In genomic region chr6:166168616-166169548, GRCh38 we compare ENCODE assay signal across 10 cellular contexts. TPM values are rescaled to one million over a fixed set of nuclear protein-coding genes. Genes with fewer than 3 reads are reported as not detected.
DNase-seq lines count a peak whose midpoint lies in the region; ATAC-seq and TF ChIP-seq lines count a peak whose summit lies in the region.
"Had no signal": no experiment of that assay in that cellular context is flagged by ENCODE, and none has a peak within 500 bp of the region (broad histone marks: within the 10 kb centered on the region; RNA-seq: fewer than 3 reads in every experiment).

No MANE protein-coding gene starts in this region.

- H3K27ac Mint-ChIP-seq in activated CD4-positive, alpha-beta memory T cell treated with anti-CD3 and anti-CD28 coated beads for 36 hours: no peak overlapping the region
- H3K27ac Mint-ChIP-seq in stimulated activated effector memory CD8-positive, alpha-beta T cell treated with anti-CD3 and anti-CD28 coated beads, Interleukin-12 subunit alpha, Interleukin-12 subunit beta, amount 100 ng/mL, for 72 hours: no peak overlapping the region

- CTCF ChIA-PET in activated CD4-positive, alpha-beta memory T cell treated with anti-CD3 and anti-CD28 coated beads for 36 hours (lab: Charles Lee): no interaction called here

- TF ChIP-seq CTCF in omental fat pad (IDR thresholded peaks at IDR 0.05): no peak

- peak; percentile 7 for DNase-seq in activated CD4-positive, alpha-beta T cell treated with anti-CD3 and anti-CD28 coated beads for 48 hours
- DNase-seq in activated CD4-positive, alpha-beta T cell treated with anti-CD3 and anti-CD28 coated beads for 4 hours: no peak
- DNase-seq in activated CD4-positive, alpha-beta memory T cell treated with anti-CD3 and anti-CD28 coated beads for 36 hours: no peak
- DNase-seq in stimulated activated effector memory CD8-positive, alpha-beta T cell treated with anti-CD3 and anti-CD28 coated beads, Interleukin-12 subunit alpha, Interleukin-12 subunit beta, amount 100 ng/mL, for 72 hours (ENCODE audit: low spot score in 2 of 2): no peak
- DNase-seq in AG20443 (ENCODE audit: low spot score) (no peak), omental fat pad (ENCODE audit: low spot score) (no peak)
- DNase-seq: SHP77 treated with DMSO at 0.1 percent for 48 hours had no signal

- intact Hi-C loops in activated CD4-positive, alpha-beta memory T cell treated with anti-CD3 and anti-CD28 coated beads for 36 hours (cut with micrococcal nuclease): no loop called here

- H3K4me3 ChIP-seq in iPS-20b (ENCODE audit: low read length): peak overlapping the region; percentile 70

- no peaks in the 10 kb centered on the region for H3K36me3 ChIP-seq in iPS-20b (ENCODE audit: insufficient read depth, low read depth, low read length)

- H3K9ac ChIP-seq in iPS-20b (ENCODE audit: low read depth, low read length): no peak overlapping the region

- H3K36me3 Mint-ChIP-seq in activated CD4-positive, alpha-beta memory T cell treated with anti-CD3 and anti-CD28 coated beads for 36 hours: peaks cover 2% of the 10 kb centered on the region
- no peaks in the 10 kb centered on the region for H3K36me3 Mint-ChIP-seq in stimulated activated effector memory CD8-positive, alpha-beta T cell treated with anti-CD3 and anti-CD28 coated beads, Interleukin-12 subunit alpha, Interleukin-12 subunit beta, amount 100 ng/mL, for 72 hours

- peaks cover 50% of the 10 kb centered on the region for H3K27me3 Mint-ChIP-seq in activated CD4-positive, alpha-beta memory T cell treated with anti-CD3 and anti-CD28 coated beads for 36 hours

- H3K4me1 Mint-ChIP-seq in activated CD4-positive, alpha-beta memory T cell treated with anti-CD3 and anti-CD28 coated beads for 36 hours (ENCODE audit: low read depth): peaks cover 7% of the 10 kb centered on the region
- H3K4me1 Mint-ChIP-seq in stimulated activated effector memory CD8-positive, alpha-beta T cell treated with anti-CD3 and anti-CD28 coated beads, Interleukin-12 subunit alpha, Interleukin-12 subunit beta, amount 100 ng/mL, for 72 hours: peaks cover 8% of the 10 kb centered on the region

- POLR2A ChIA-PET in activated CD4-positive, alpha-beta memory T cell treated with anti-CD3 and anti-CD28 coated beads for 36 hours (lab: Charles Lee): no interaction called here

- peaks cover 16% of the 10 kb centered on the region; the same call in 1 of the 2 replicates for H3K4me1 ChIP-seq in iPS-20b (ENCODE audit: insufficient read depth, low read length)

- peak overlapping the region; percentile 64 for H3K4me3 Mint-ChIP-seq in activated CD4-positive, alpha-beta memory T cell treated with anti-CD3 and anti-CD28 coated beads for 36 hours
- peak overlapping the region; percentile 63 for H3K4me3 Mint-ChIP-seq in stimulated activated effector memory CD8-positive, alpha-beta T cell treated with anti-CD3 and anti-CD28 coated beads, Interleukin-12 subunit alpha, Interleukin-12 subunit beta, amount 100 ng/mL, for 72 hours

- H3K27me3 ChIP-seq in iPS-20b (ENCODE audit: insufficient read depth, low read length): peaks cover 100% of the 10 kb centered on the region

- H3K9me3 ChIP-seq in iPS-20b (ENCODE audit: insufficient read depth, low read depth, low read length): no peaks in the 10 kb centered on the region

- no peak overlapping the region for H3K27ac ChIP-seq in iPS-20b (ENCODE audit: low read length)

- no peaks in the 10 kb centered on the region for H3K9me3 Mint-ChIP-seq in activated CD4-positive, alpha-beta memory T cell treated with anti-CD3 and anti-CD28 coated beads for 36 hours
- no peaks in the 10 kb centered on the region for H3K9me3 Mint-ChIP-seq in stimulated activated effector memory CD8-positive, alpha-beta T cell treated with anti-CD3 and anti-CD28 coated beads, Interleukin-12 subunit alpha, Interleukin-12 subunit beta, amount 100 ng/mL, for 72 hours

- no peak for ATAC-seq in stimulated activated effector memory CD8-positive, alpha-beta T cell treated with anti-CD3 and anti-CD28 coated beads, Interleukin-12 subunit alpha, Interleukin-12 subunit beta, amount 100 ng/mL, for 72 hours
- ATAC-seq in HG02970 (IDR thresholded peaks at IDR 0.05; ENCODE audit: low FRiP score, unreplicated experiment) (no peak), omental fat pad (ENCODE audit: low FRiP score) (no peak)

RNA-seq across cellular contexts. Expression of gene TBXT, which starts 1.2 kb away (rescaled TPM):
- not detected for total RNA-seq in activated CD4-positive, alpha-beta memory T cell treated with anti-CD3 and anti-CD28 coated beads for 36 hours
- not detected for total RNA-seq in omental fat pad
- total RNA-seq: temporal lobe had no signal
